ENCODE assay signal across 27 cellular contexts in the genomic region with DNA sequence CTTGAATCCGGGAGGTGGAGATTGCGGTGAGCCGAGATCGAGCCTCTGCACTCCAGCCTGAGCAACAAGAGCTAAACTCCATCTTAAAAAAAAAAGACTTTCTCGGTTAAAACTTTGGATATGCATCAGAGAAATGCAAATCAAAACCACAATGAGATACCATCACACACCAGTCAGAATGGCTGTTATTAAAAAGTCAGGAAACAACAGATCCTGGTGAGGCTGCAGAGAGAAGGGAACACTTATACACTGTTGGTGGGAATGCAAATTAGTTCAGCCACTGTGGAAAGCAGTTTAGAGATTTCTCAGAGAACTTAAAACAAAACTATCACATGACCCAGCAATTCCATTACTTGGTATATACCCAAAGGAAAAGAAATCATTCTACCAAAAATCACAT.
"Had no signal": no experiment of that assay in that cellular context is flagged by ENCODE, and none has a peak within 500 bp of the region (broad histone marks: within the 10 kb centered on the region; RNA-seq: fewer than 3 reads in every experiment).

No MANE protein-coding gene starts in this region.

- H3K9me3 ChIP-seq: esophagus squamous epithelium, ovary, psoas muscle, sigmoid colon, stomach, thyroid gland, vagina had no signal

- H3K4me3 ChIP-seq: esophagus squamous epithelium, lung, ovary, psoas muscle, sigmoid colon, stomach, thyroid gland, vagina had no signal

- H3K4me1 ChIP-seq: esophagus squamous epithelium, psoas muscle, stomach, vagina had no signal

- FAIRE-seq: endometrium, frontal cortex had no signal

- DNase-seq: effector memory CD8-positive, alpha-beta T cell; erythroblast; esophagus squamous epithelium; hypothalamus; immature natural killer cell; islet precursor cell; kidney glomerular epithelial cell; left colon; natural killer cell; occipital lobe; ovary; posterior cingulate gyrus; psoas muscle; right cardiac atrium; sigmoid colon; stimulated activated CD4-positive, alpha-beta T cell treated with anti-CD3 and anti-CD28 coated beads, Interleukin-2, amount 100 ng/mL, for 24 hours; stimulated activated CD4-positive, alpha-beta T cell treated with anti-CD3 and anti-CD28 coated beads, Interleukin-4, amount 100 ng/mL, for 24 hours; stimulated activated naive CD4-positive, alpha-beta T cell treated with Interleukin-2 at 50 U/mL for 16 hours; stomach; thyroid gland; trophoblast cell had no signal

- H3K27me3 Mint-ChIP-seq: effector memory CD8-positive, alpha-beta T cell; memory B cell had no signal

- ATAC-seq: effector memory CD8-positive, alpha-beta T cell; left colon; natural killer cell; psoas muscle; right cardiac atrium; stimulated activated effector memory CD8-positive, alpha-beta T cell treated with anti-CD3 and anti-CD28 coated beads, Interleukin-12 subunit alpha, Interleukin-12 subunit beta, amount 100 ng/mL, for 72 hours had no signal

- H3K36me3 ChIP-seq: esophagus squamous epithelium, ovary, sigmoid colon, stomach, thyroid gland, vagina had no signal

- H3K27me3 ChIP-seq: esophagus squamous epithelium, ovary, sigmoid colon, stomach, thyroid gland, vagina had no signal

- H3K4me1 Mint-ChIP-seq: immature natural killer cell; memory B cell; natural killer cell; stimulated activated effector memory CD8-positive, alpha-beta T cell treated with anti-CD3 and anti-CD28 coated beads, Interleukin-12 subunit alpha, Interleukin-12 subunit beta, amount 100 ng/mL, for 72 hours had no signal

- H3K36me3 Mint-ChIP-seq: immature natural killer cell; memory B cell; natural killer cell; stimulated activated effector memory CD8-positive, alpha-beta T cell treated with anti-CD3 and anti-CD28 coated beads, Interleukin-12 subunit alpha, Interleukin-12 subunit beta, amount 100 ng/mL, for 72 hours had no signal

- H3K27ac ChIP-seq: esophagus squamous epithelium, ovary, psoas muscle, sigmoid colon, stomach, thyroid gland, vagina had no signal

- H3K27ac Mint-ChIP-seq: effector memory CD8-positive, alpha-beta T cell; immature natural killer cell; memory B cell; natural killer cell; stimulated activated effector memory CD8-positive, alpha-beta T cell treated with anti-CD3 and anti-CD28 coated beads, Interleukin-12 subunit alpha, Interleukin-12 subunit beta, amount 100 ng/mL, for 72 hours had no signal

- H3K4me3 Mint-ChIP-seq: effector memory CD8-positive, alpha-beta T cell; immature natural killer cell; memory B cell; natural killer cell; stimulated activated effector memory CD8-positive, alpha-beta T cell treated with anti-CD3 and anti-CD28 coated beads, Interleukin-12 subunit alpha, Interleukin-12 subunit beta, amount 100 ng/mL, for 72 hours had no signal

- H3K9me3 Mint-ChIP-seq: immature natural killer cell had no signal
